12 cellular contexts compared by ENCODE assay signal in the genomic region with DNA sequence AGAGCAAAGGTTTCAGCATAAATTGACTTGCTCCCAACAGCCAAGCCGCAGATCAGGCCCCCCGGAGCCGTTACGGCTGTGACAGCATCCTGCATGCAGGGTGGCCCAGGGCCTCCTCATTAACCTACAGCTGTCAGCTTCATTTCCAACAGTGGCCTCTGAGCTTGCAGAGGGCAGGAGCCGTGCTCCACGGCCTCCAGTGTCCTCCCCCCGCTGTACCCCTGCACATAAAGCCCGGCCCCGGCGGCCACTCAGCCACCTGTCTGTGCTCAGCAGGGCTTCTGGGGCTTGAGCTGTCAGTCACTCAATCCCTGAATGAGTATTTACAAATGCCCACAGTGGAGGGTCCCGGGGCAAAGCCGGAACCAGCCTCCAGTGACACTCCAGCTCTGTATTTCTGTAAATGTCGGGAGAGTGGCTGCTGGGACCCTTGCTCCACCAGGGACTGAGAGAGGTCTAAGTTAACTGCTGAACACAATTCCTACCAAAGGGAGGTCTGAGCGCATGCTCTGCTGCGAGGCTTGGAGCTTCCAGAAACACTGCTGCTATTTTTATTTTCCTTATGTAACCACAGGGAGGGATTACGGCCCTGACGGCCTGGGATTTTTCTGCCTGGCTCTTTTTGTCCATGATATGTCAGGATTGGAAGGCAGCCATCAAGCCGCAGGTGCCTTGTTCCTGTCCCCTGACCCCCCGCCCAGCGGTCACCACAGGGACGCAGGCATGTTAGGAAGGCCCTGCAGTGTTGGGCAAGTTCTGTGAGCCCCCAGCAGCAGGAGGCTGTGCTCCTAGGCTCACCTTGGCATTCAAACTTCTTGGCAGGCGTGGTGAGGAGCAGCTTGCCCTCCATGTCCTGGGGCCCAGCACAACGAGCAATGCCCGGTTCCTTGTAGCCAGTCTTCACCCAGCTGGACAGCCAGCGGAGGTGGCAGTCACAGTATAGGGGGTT.
DNase-seq lines count a peak whose midpoint lies in the region; ATAC-seq, FAIRE-seq and TF ChIP-seq lines count a peak whose summit lies in the region.
"Had no signal": no experiment of that assay in that cellular context is flagged by ENCODE, and none has a peak within 500 bp of the region (broad histone marks: within the 10 kb centered on the region; RNA-seq: fewer than 3 reads in every experiment).

No MANE protein-coding gene starts in this region.

- no peak for FAIRE-seq in H54 (lab: Jason Lieb, UNC)

- intact Hi-C loops in activated CD4-positive, alpha-beta T cell treated with anti-CD3 and anti-CD28 coated beads for 36 hours (cut with DNase I, micrococcal nuclease), result no loop called here

- H3K27me3 Mint-ChIP-seq in activated CD4-positive, alpha-beta T cell treated with anti-CD3 and anti-CD28 coated beads for 36 hours, result no peaks in the 10 kb centered on the region
- H3K27me3 Mint-ChIP-seq: activated B cell treated with CpG ODN at 0.5 μM for 24 hours; stimulated activated naive CD8-positive, alpha-beta T cell treated with anti-CD3 and anti-CD28 coated beads, Interleukin-15, amount 100 ng/mL, for 72 hours had no signal

- H3F3A ChIP-seq in MM.1S (ENCODE audit: insufficient read depth, low read length), result peaks cover 12% of the 10 kb centered on the region

- peaks cover 11% of the 10 kb centered on the region for H3K4me1 Mint-ChIP-seq in activated CD4-positive, alpha-beta T cell treated with anti-CD3 and anti-CD28 coated beads for 36 hours

- H3K9ac ChIP-seq in skeletal muscle tissue (ENCODE audit: low read depth in 1 of 3, low read length in 3 of 3) (peak overlapping the region; percentile 76 to 86 (median 82)), MM.1S (ENCODE audit: low read length) (no peak overlapping the region)

- TF ChIP-seq POLR2A in H54 (IDR thresholded peaks at IDR 0.05; ENCODE audit: low read depth, low read length), result no peak

- H4K20me1 ChIP-seq in MM.1S (ENCODE audit: insufficient read depth, low read length), result no peaks in the 10 kb centered on the region

- CTCF ChIA-PET in activated CD4-positive, alpha-beta T cell treated with anti-CD3 and anti-CD28 coated beads for 36 hours (lab: Charles Lee), result interaction anchor here (0.6 to 2.1 kb wide), 3 partner anchors 17 to 198 kb away, joined by 3 to 11 read pairs (median 3); no protein-coding TSS in a partner anchor

- in situ Hi-C loops in brain microvascular endothelial cell (cut with HindIII; ENCODE audit: low pct_ligation_motif_present, low sequenced_read_pairs), result no loop called here

- no peak for ATAC-seq in HG03442 (IDR thresholded peaks at IDR 0.05; ENCODE audit: unreplicated experiment)
- ATAC-seq in activated CD4-positive, alpha-beta T cell treated with anti-CD3 and anti-CD28 coated beads for 36 hours, result no peak
- ATAC-seq: stimulated activated naive CD8-positive, alpha-beta T cell treated with anti-CD3 and anti-CD28 coated beads, Interleukin-15, amount 100 ng/mL, for 72 hours had no signal

- H3K79me2 ChIP-seq in MM.1S (ENCODE audit: low read length), result no peaks in the 10 kb centered on the region

- H3K4me3 ChIP-seq in brain microvascular endothelial cell (ENCODE audit: low read depth, low read length), result no peak overlapping the region
- peak overlapping the region; percentile 31 to 65 (median 59) for H3K4me3 ChIP-seq in skeletal muscle tissue (ENCODE audit: low read length in 3 of 3)
- no peak overlapping the region for H3K4me3 ChIP-seq in MM.1S (ENCODE audit: low read length)

- H3K4me1 ChIP-seq in skeletal muscle tissue (ENCODE audit: control insufficient read depth in 3 of 3, insufficient read depth in 3 of 3, low read length in 3 of 3) (peaks cover 36 to 66% (median 55%) of the 10 kb centered on the region in 3 donors), MM.1S (ENCODE audit: low read length) (peaks cover 22% of the 10 kb centered on the region)

- no peak overlapping the region for H2AFZ ChIP-seq in MM.1S (ENCODE audit: low read length)

- H3K27me3 ChIP-seq in brain microvascular endothelial cell (replicated peaks) (no peaks in the 10 kb centered on the region), skeletal muscle tissue (ENCODE audit: control insufficient read depth in 3 of 3, insufficient read depth in 3 of 3, low read length in 3 of 3) (no peaks in the 10 kb centered on the region), MM.1S (replicated peaks; ENCODE audit: insufficient read depth, low read length) (no peaks in the 10 kb centered on the region)

- no peak overlapping the region for H3K4me3 Mint-ChIP-seq in activated CD4-positive, alpha-beta T cell treated with anti-CD3 and anti-CD28 coated beads for 36 hours
- H3K4me3 Mint-ChIP-seq: activated B cell treated with CpG ODN at 0.5 μM for 24 hours; stimulated activated naive CD8-positive, alpha-beta T cell treated with anti-CD3 and anti-CD28 coated beads, Interleukin-15, amount 100 ng/mL, for 72 hours had no signal

- H3K36me3 ChIP-seq in brain microvascular endothelial cell (replicated peaks) (no peaks in the 10 kb centered on the region), skeletal muscle tissue (ENCODE audit: control insufficient read depth in 3 of 3, insufficient read depth in 3 of 3, low read length in 3 of 3) (no peaks in the 10 kb centered on the region), MM.1S (replicated peaks; ENCODE audit: insufficient read depth, low read length) (no peaks in the 10 kb centered on the region)

- no peak overlapping the region for H3K27ac Mint-ChIP-seq in activated CD4-positive, alpha-beta T cell treated with anti-CD3 and anti-CD28 coated beads for 36 hours
- H3K27ac Mint-ChIP-seq: activated B cell treated with CpG ODN at 0.5 μM for 24 hours had no signal

- no peaks in the 10 kb centered on the region for H3K9me2 ChIP-seq in MM.1S (replicated peaks; ENCODE audit: insufficient read depth, low read length)

- H3K36me3 Mint-ChIP-seq in activated CD4-positive, alpha-beta T cell treated with anti-CD3 and anti-CD28 coated beads for 36 hours (ENCODE audit: low read depth), result no peaks in the 10 kb centered on the region

- DNase-seq in NCI-H2107 treated with DMSO at 0.1 percent for 48 hours (lab: John Stamatoyannopoulos, UW; ENCODE audit: unreplicated experiment), result peak; percentile 16
- DNase-seq in brain microvascular endothelial cell, result peak; percentile 21
- DNase-seq in iris pigment epithelial cell (ENCODE audit: low read depth), result peak; percentile 22
- DNase-seq in H54 (ENCODE audit: insufficient read length, low spot score), result no peak
- no peak for DNase-seq in MM.1S
- no peak for DNase-seq in activated CD4-positive, alpha-beta T cell treated with anti-CD3 and anti-CD28 coated beads for 36 hours
- DNase-seq: activated B cell treated with CpG ODN at 0.5 μM for 24 hours; stimulated activated CD4-positive, alpha-beta T cell treated with anti-CD3 and anti-CD28 coated beads, Interleukin-15, amount 100 ng/mL, for 24 hours; stimulated activated naive CD8-positive, alpha-beta T cell treated with anti-CD3 and anti-CD28 coated beads, Interleukin-15, amount 100 ng/mL, for 72 hours had no signal

- POLR2A ChIA-PET in activated CD4-positive, alpha-beta T cell treated with anti-CD3 and anti-CD28 coated beads for 36 hours (lab: Charles Lee), result no interaction called here

- H3K9me3 Mint-ChIP-seq in activated CD4-positive, alpha-beta T cell treated with anti-CD3 and anti-CD28 coated beads for 36 hours (ENCODE audit: low read depth), result no peaks in the 10 kb centered on the region
- H3K9me3 Mint-ChIP-seq: activated B cell treated with CpG ODN at 0.5 μM for 24 hours; stimulated activated naive CD8-positive, alpha-beta T cell treated with anti-CD3 and anti-CD28 coated beads, Interleukin-15, amount 100 ng/mL, for 72 hours had no signal

- H3K27ac ChIP-seq in brain microvascular endothelial cell, result no peak overlapping the region
- H3K27ac ChIP-seq in skeletal muscle tissue (ENCODE audit: low read depth, low read length), result peak overlapping the region; percentile 97
- no peak overlapping the region for H3K27ac ChIP-seq in MM.1S (ENCODE audit: low read length)
- H3K27ac ChIP-seq: epithelial cell of prostate had no signal

- TF ChIP-seq CTCF in brain microvascular endothelial cell (IDR thresholded peaks at IDR 0.05; ENCODE audit: low read depth, low read length, missing control alignments) (no peak), MM.1S (IDR thresholded peaks at IDR 0.05; ENCODE audit: low read length) (no peak)

- no peak overlapping the region for H3K4me2 ChIP-seq in MM.1S (ENCODE audit: low read depth, low read length)

- H3K9me3 ChIP-seq in skeletal muscle tissue (ENCODE audit: control insufficient read depth in 3 of 3, low read length in 3 of 3) (no peaks in the 10 kb centered on the region), MM.1S (replicated peaks; ENCODE audit: insufficient read depth, low read length) (no peaks in the 10 kb centered on the region)

Comparison
In these comparisons a context has a peak if more than half of its experiments do, and no peak if none do; other contexts are left out.
1. DNase-seq: peak in NCI-H2107 treated with DMSO at 0.1 percent for 48 hours (single experiment), brain microvascular endothelial cell (single experiment) and iris pigment epithelial cell (single experiment); none in H54 (single experiment), MM.1S (single experiment) and activated CD4-positive, alpha-beta T cell treated with anti-CD3 and anti-CD28 coated beads for 36 hours (single experiment).
2. H3K4me3 ChIP-seq: peak in skeletal muscle tissue (3 of 3); none in brain microvascular endothelial cell (single experiment) and MM.1S (single experiment).